Comparison of ENCODE assay signal across 8 cellular contexts in genomic region chr17:70137451-70138230, GRCh38. TPM values are rescaled to one million over a fixed set of nuclear protein-coding genes. Genes with fewer than 3 reads are reported as not detected.
DNase-seq lines count a peak whose midpoint lies in the region; ATAC-seq and TF ChIP-seq lines count a peak whose summit lies in the region.

No MANE protein-coding gene starts in this region.

- no peak for TF ChIP-seq POLR2A in uterus (IDR thresholded peaks at IDR 0.05)

- peaks cover 9 to 12% (median 10%) of the 10 kb centered on the region in 3 donors for H3K4me1 Mint-ChIP-seq in naive B cell

- no peaks in the 10 kb centered on the region for H3K36me3 Mint-ChIP-seq in naive B cell

- in situ Hi-C loops in SK-MEL-5 (cut with HindIII; ENCODE audit: low pct_unique_long_range_greater_than_20kb, low sequenced_read_pairs) = no loop called here

- no peaks in the 10 kb centered on the region for H3K27me3 Mint-ChIP-seq in naive B cell

- no peaks in the 10 kb centered on the region for H3K4me1 ChIP-seq in uterus

- no peaks in the 10 kb centered on the region for H3K36me3 ChIP-seq in uterus

- intact Hi-C loops in uterus (cut with DNase I; ENCODE audit: low total_unique reads) = no loop called here

- no peaks in the 10 kb centered on the region for H3K9me3 ChIP-seq in uterus

- H3K4me3 Mint-ChIP-seq in naive B cell = peak overlapping the region; percentile 29 to 86 (median 77)

- H3K9me3 Mint-ChIP-seq in naive B cell = no peaks in the 10 kb centered on the region

- TF ChIP-seq CTCF in epithelial cell of proximal tubule (conservative IDR thresholded peaks at IDR 0.05; ENCODE audit: low read depth, low read length) (peak; percentile 5), uterus (IDR thresholded peaks at IDR 0.05) (no peak)

- DNase-seq in AG08396 (ENCODE audit: low spot score) = peak; percentile 75
- DNase-seq in SK-MEL-5 (ENCODE audit: low read depth, low spot score) = peak; percentile 98
- peak; percentile 91 for DNase-seq in epithelial cell of proximal tubule (ENCODE audit: low read depth)
- DNase-seq in naive B cell = no peak
- peak; percentile 41 to 47 for DNase-seq in uterus
- no peak for DNase-seq in NK-92 (lab: John Stamatoyannopoulos, UW; ENCODE audit: unreplicated experiment)

- peak overlapping the region in 4 of 6 donors; percentile 49 to 72 (median 61) for H3K27ac Mint-ChIP-seq in naive B cell

- H3K27me3 ChIP-seq in uterus = no peaks in the 10 kb centered on the region

- H3K27ac ChIP-seq in uterus = peak overlapping the region; percentile 58 to 79

- peak; percentile 99 for ATAC-seq in GM18868 (IDR thresholded peaks at IDR 0.05; ENCODE audit: unreplicated experiment)
- ATAC-seq in HG03039 (IDR thresholded peaks at IDR 0.05; ENCODE audit: unreplicated experiment) = peak; percentile 99
- ATAC-seq in naive B cell (ENCODE audit: low read depth in 2 of 2) = peak; percentile 67 to 69

- peak overlapping the region; percentile 45 for H3K4me3 ChIP-seq in epithelial cell of proximal tubule (ENCODE audit: low read depth, low read length)
- H3K4me3 ChIP-seq in uterus = peak overlapping the region; percentile 11 to 17

RNA-seq across cellular contexts. Expression of gene KCNJ2, which starts 31.7 kb away (rescaled TPM):
- total RNA-seq in SK-MEL-5 (2014; rRNA removed; shearing (Covaris generic)) = 1.0 and 1.2 TPM in 2 replicates
- 0.16 and 0.36 TPM in 2 replicates for polyA plus RNA-seq in SK-MEL-5 (2015; cell fraction: cytosol; rRNA removed)
- polyA plus RNA-seq in SK-MEL-5 (2015; cell fraction: nucleus; rRNA removed) = 0.09 and 1.4 TPM in 2 replicates
- total RNA-seq in epithelial cell of proximal tubule (0.22 and 0.29 TPM in 2 replicates), uterus (10 to 100 TPM in 1 of 4 donors, 1 to 10 TPM in 2, under 1 TPM in 1; 0.51 to 11.6 (median 5.0) TPM)
- not detected for polyA plus RNA-seq in naive B cell (ENCODE audit: low read depth in 6 of 6)

Comparison
In these comparisons a context has a peak if more than half of its experiments do, and no peak if none do; other contexts are left out.
1. DNase-seq: peak in AG08396 (single experiment), SK-MEL-5 (single experiment), epithelial cell of proximal tubule (single experiment) and uterus (2 of 2); none in naive B cell (single experiment) and NK-92 (single experiment).
2. Peak in every context shown above with its lines, with median percentiles within 50 percentile points of each other: ATAC-seq.